ENCODE assay signal across 23 cellular contexts in the genomic region with DNA sequence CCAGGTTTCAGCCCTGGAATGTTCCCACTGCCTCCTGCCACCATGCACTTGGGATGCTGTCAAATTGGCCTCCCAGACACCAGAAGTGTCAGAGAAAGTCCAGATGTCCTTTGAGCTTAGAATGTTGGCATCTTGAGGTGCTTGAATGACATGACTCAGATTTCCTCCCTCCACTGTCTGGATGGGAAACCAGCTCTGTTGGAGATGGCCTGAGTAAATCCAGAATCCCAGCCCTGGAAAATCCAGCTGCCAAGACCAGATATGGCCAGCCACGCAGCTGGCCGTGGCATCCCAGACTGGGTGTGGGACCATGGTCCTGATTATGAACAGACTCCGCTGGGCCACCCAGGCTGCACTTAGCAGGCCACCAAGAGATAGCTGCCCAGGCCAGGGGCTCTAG. TPM values are rescaled to one million over a fixed set of nuclear protein-coding genes. Genes with fewer than 3 reads are reported as not detected.
"Had no signal": no experiment of that assay in that cellular context is flagged by ENCODE, and none has a peak within 500 bp of the region (broad histone marks: within the 10 kb centered on the region; RNA-seq: fewer than 3 reads in every experiment).

No MANE protein-coding gene starts in this region.

- H3K4me3 ChIP-seq: ovary, prostate gland, upper lobe of left lung had no signal

- H3K4me1 ChIP-seq: prostate gland had no signal

- H3K9me3 ChIP-seq: neutrophil, ovary, prostate gland, upper lobe of left lung had no signal

- DNase-seq: activated CD4-positive, alpha-beta memory T cell treated with anti-CD3 and anti-CD28 coated beads for 36 hours; activated CD4-positive, alpha-beta T cell treated with anti-CD3 and anti-CD28 coated beads for 48 hours; activated naive CD4-positive, alpha-beta T cell treated with anti-CD3 and anti-CD28 coated beads for 36 hours; activated naive CD8-positive, alpha-beta T cell treated with anti-CD3 and anti-CD28 coated beads, Interleukin-2, amount 10 ng/mL, durations not matched to agents 7 days and 5 days; activated T-cell treated with anti-CD3 and anti-CD28 coated beads, Interleukin-2, amount 50 U/mL, for 48 hours; amygdala; cerebellar nuclear complex; cortex of kidney; erythroblast; kidney; ovary; stimulated activated CD4-positive, alpha-beta T cell treated with anti-CD3 and anti-CD28 coated beads, Interleukin-4, amount 100 ng/mL, for 4 hours; stimulated activated naive CD8-positive, alpha-beta T cell treated with anti-CD3 and anti-CD28 coated beads, Interleukin-15, Interleukin-2, amounts not matched to agents 100 U/mL and 50 U/mL, for 24 hours; T-helper 17 cell; upper lobe of left lung had no signal

- ATAC-seq: left lobe of liver; stimulated activated naive CD8-positive, alpha-beta T cell treated with anti-CD3 and anti-CD28 coated beads, Interleukin-15, Interleukin-2, amounts not matched to agents 100 U/mL and 50 U/mL, for 24 hours; T-helper 17 cell had no signal

- H3K27ac ChIP-seq: neutrophil, ovary, prostate gland, upper lobe of left lung had no signal

- H3K27me3 ChIP-seq: ovary, upper lobe of left lung had no signal

- H3K36me3 ChIP-seq: neutrophil, ovary, prostate gland, upper lobe of left lung had no signal

RNA-seq across cellular contexts. Expression of gene CLEC3A, which starts 57.0 kb away (rescaled TPM):
- total RNA-seq: activated CD4-positive, alpha-beta memory T cell treated with anti-CD3 and anti-CD28 coated beads for 36 hours; activated naive CD4-positive, alpha-beta T cell treated with anti-CD3 and anti-CD28 coated beads for 36 hours; activated naive CD8-positive, alpha-beta T cell treated with anti-CD3 and anti-CD28 coated beads, Interleukin-2, amount 10 ng/mL, durations not matched to agents 7 days and 5 days; bronchial epithelial cell; kidney; left lobe of liver; lung microvascular endothelial cell; mononuclear cell; myocyte; ovary; subcutaneous adipose tissue; T-helper 17 cell; upper lobe of left lung had no signal
- polyA plus RNA-seq: ovary had no signal
